Comparison of ENCODE assay signal across 13 cellular contexts in genomic region chr4:11426716-11427115, GRCh38. TPM values are rescaled to one million over a fixed set of nuclear protein-coding genes. Genes with fewer than 3 reads are reported as not detected.
DNase-seq lines count a peak whose midpoint lies in the region; ATAC-seq and TF ChIP-seq lines count a peak whose summit lies in the region.
"Had no signal": no experiment of that assay in that cellular context is flagged by ENCODE, and none has a peak within 500 bp of the region (broad histone marks: within the 10 kb centered on the region; RNA-seq: fewer than 3 reads in every experiment).

No MANE protein-coding gene starts in this region.

- DNase-seq in DMS 273 (lab: John Stamatoyannopoulos, UW; ENCODE audit: unreplicated experiment) (peak; percentile 6), DMS 273 treated with DMSO at 0.1 percent for 48 hours (lab: John Stamatoyannopoulos, UW) (no peak), left lung (no peak), NCI-H1417 treated with DMSO at 0.1 percent for 48 hours (lab: John Stamatoyannopoulos, UW) (no peak)
- no peak for DNase-seq in stimulated activated naive B cell treated with anti-CD40 and anti-IgM and Interleukin-4, amounts not matched to agents 10 μg/mL and 1 μg/mL and 100 μg/mL, for 72 hours
- DNase-seq: activated CD4-positive, alpha-beta memory T cell treated with anti-CD3 and anti-CD28 coated beads, Interleukin-2, amount 10 ng/mL, durations not matched to agents 7 days and 5 days; DMS53; islet precursor cell; MV-4-11 had no signal

- H3K27ac Mint-ChIP-seq in brain = peak overlapping the region in 4 of 5 experiments; percentile 39 to 96 (median 90)
- no peak overlapping the region for H3K27ac Mint-ChIP-seq in stimulated activated naive B cell treated with anti-CD40 and anti-IgM and Interleukin-4, amounts not matched to agents 10 μg/mL and 1 μg/mL and 100 μg/mL, for 72 hours
- H3K27ac Mint-ChIP-seq: activated CD4-positive, alpha-beta memory T cell treated with anti-CD3 and anti-CD28 coated beads, Interleukin-2, amount 10 ng/mL, durations not matched to agents 7 days and 5 days had no signal

- H3K27me3 ChIP-seq in left lung = peaks cover 21 to 51% of the 10 kb centered on the region in 2 donors

- ATAC-seq in left lung = no peak
- no peak for ATAC-seq in stimulated activated naive B cell treated with anti-CD40 and anti-IgM and Interleukin-4, amounts not matched to agents 10 μg/mL and 1 μg/mL and 100 μg/mL, for 72 hours (replicated peaks)
- no peak for ATAC-seq in esophagus mucosa
- ATAC-seq in HG03280 (IDR thresholded peaks at IDR 0.05; ENCODE audit: unreplicated experiment) = no peak

- no peaks in the 10 kb centered on the region for H3K36me3 Mint-ChIP-seq in brain
- peaks cover 7 to 8% of the 10 kb centered on the region in 2 donors for H3K36me3 Mint-ChIP-seq in stimulated activated naive B cell treated with anti-CD40 and anti-IgM and Interleukin-4, amounts not matched to agents 10 μg/mL and 1 μg/mL and 100 μg/mL, for 72 hours

- H3K4me1 ChIP-seq in left lung = peaks cover 0 to 19% of the 10 kb centered on the region in 2 donors

- H3K4me1 Mint-ChIP-seq in brain = peaks cover 39% of the 10 kb centered on the region
- peaks cover 30 to 67% of the 10 kb centered on the region in 2 donors for H3K4me1 Mint-ChIP-seq in stimulated activated naive B cell treated with anti-CD40 and anti-IgM and Interleukin-4, amounts not matched to agents 10 μg/mL and 1 μg/mL and 100 μg/mL, for 72 hours

- TF ChIP-seq CTCF in brain (conservative IDR thresholded peaks at IDR 0.05) = no peak
- TF ChIP-seq CTCF in left lung (IDR thresholded peaks at IDR 0.05) = no peak

- peaks cover 59% of the 10 kb centered on the region for H3K27me3 Mint-ChIP-seq in brain
- no peaks in the 10 kb centered on the region for H3K27me3 Mint-ChIP-seq in stimulated activated naive B cell treated with anti-CD40 and anti-IgM and Interleukin-4, amounts not matched to agents 10 μg/mL and 1 μg/mL and 100 μg/mL, for 72 hours

- H3K4me3 Mint-ChIP-seq in brain = peak overlapping the region; percentile 86 to 98 (median 92)
- peak overlapping the region; percentile 94 to 99 for H3K4me3 Mint-ChIP-seq in stimulated activated naive B cell treated with anti-CD40 and anti-IgM and Interleukin-4, amounts not matched to agents 10 μg/mL and 1 μg/mL and 100 μg/mL, for 72 hours
- H3K4me3 Mint-ChIP-seq: activated CD4-positive, alpha-beta memory T cell treated with anti-CD3 and anti-CD28 coated beads, Interleukin-2, amount 10 ng/mL, durations not matched to agents 7 days and 5 days had no signal

- peak overlapping the region; percentile 12 to 58 for H3K4me3 ChIP-seq in left lung

- H3K36me3 ChIP-seq in left lung = no peaks in the 10 kb centered on the region

- no peak overlapping the region for H3K27ac ChIP-seq in left lung
- H3K27ac ChIP-seq: 22Rv1 had no signal

- intact Hi-C loops in left lung (cut with DNase I) = no loop called here

- no peaks in the 10 kb centered on the region for H3K9me3 ChIP-seq in left lung

- no peaks in the 10 kb centered on the region for H3K9me3 Mint-ChIP-seq in brain
- H3K9me3 Mint-ChIP-seq in stimulated activated naive B cell treated with anti-CD40 and anti-IgM and Interleukin-4, amounts not matched to agents 10 μg/mL and 1 μg/mL and 100 μg/mL, for 72 hours = no peaks in the 10 kb centered on the region
- H3K9me3 Mint-ChIP-seq: activated CD4-positive, alpha-beta memory T cell treated with anti-CD3 and anti-CD28 coated beads, Interleukin-2, amount 10 ng/mL, durations not matched to agents 7 days and 5 days had no signal

RNA-seq across cellular contexts. Expression of gene HS3ST1, which starts 2.0 kb away (rescaled TPM):
- polyA plus RNA-seq in brain (ENCODE audit: insufficient read depth, low read depth, low replicate concordance) = 3.4 TPM
- 10 to 100 TPM in 1 of 2 donors, 1 to 10 TPM in 1; 3.1 to 11.9 TPM for total RNA-seq in left lung
- 18.7 TPM for total RNA-seq in esophagus mucosa
- total RNA-seq: activated CD4-positive, alpha-beta memory T cell treated with anti-CD3 and anti-CD28 coated beads, Interleukin-2, amount 10 ng/mL, durations not matched to agents 7 days and 5 days had no signal
